In the genomic region with DNA sequence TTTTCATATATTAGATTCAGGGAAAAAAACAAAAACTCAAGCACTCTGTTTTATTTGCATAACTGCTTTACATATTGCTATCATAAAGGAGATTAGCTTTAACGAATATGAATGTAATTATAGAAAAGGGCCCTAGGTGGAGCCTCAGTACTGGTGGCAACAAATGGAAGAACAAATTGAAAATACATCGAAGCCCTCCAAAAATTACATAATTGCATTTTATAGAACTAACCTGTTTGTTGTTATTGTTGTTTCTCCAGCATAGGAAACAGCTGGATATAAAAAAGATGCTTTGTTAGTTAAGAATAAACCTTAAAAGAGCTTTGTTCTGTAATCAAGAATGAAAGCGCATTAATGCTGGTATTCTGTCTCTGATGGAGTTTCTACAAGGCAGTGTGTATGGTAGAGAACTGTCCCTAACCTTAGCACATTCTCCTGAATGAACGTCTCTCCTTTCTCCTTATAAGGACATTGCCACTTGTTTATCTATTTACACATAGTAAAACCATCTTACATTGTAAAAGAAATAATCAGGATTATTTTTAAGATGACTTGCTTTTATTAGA, we compare ENCODE assay signal across 9 cellular contexts. TPM values are rescaled to one million over a fixed set of nuclear protein-coding genes. Genes with fewer than 3 reads are reported as not detected.
DNase-seq lines count a peak whose midpoint lies in the region; ATAC-seq and TF ChIP-seq lines count a peak whose summit lies in the region.
"Had no signal": no experiment of that assay in that cellular context is flagged by ENCODE, and none has a peak within 500 bp of the region (broad histone marks: within the 10 kb centered on the region; RNA-seq: fewer than 3 reads in every experiment).

No MANE protein-coding gene starts in this region.

- WGBS in lung, 2 donors: 19 to 27% methylated on average over 4 of the region's 4 CpGs

- peak; percentile 47 for TF ChIP-seq CTCF in CD8-positive, alpha-beta T cell (IDR thresholded peaks at IDR 0.05)
- peak; percentile 13 for TF ChIP-seq CTCF in lung (IDR thresholded peaks at IDR 0.05; ENCODE audit: control extremely low read depth, extremely low read depth)

- H3K27ac ChIP-seq in CD8-positive, alpha-beta T cell (ENCODE audit: low read depth, low read length): no peak overlapping the region
- H3K27ac ChIP-seq in lung (ENCODE audit: low read depth in 1 of 2, low read length in 1 of 2): no peak overlapping the region
- H3K27ac ChIP-seq in substantia nigra (ENCODE audit: low read depth, low read length, poor library complexity, severe bottlenecking): no peak overlapping the region

- H3K27me3 ChIP-seq in CD8-positive, alpha-beta T cell (ENCODE audit: insufficient read depth, low read length): no peaks in the 10 kb centered on the region
- no peaks in the 10 kb centered on the region for H3K27me3 ChIP-seq in lung (ENCODE audit: control insufficient read depth, insufficient read depth)

- peak; percentile 31 for ATAC-seq in CD8-positive, alpha-beta T cell
- ATAC-seq in HG03432 (IDR thresholded peaks at IDR 0.05; ENCODE audit: unreplicated experiment) (peak; percentile 79), lung (ENCODE audit: insufficient read depth, low FRiP score) (peak; percentile 81)

- H3K4me1 Mint-ChIP-seq in CD8-positive, alpha-beta T cell (ENCODE audit: low read depth): peaks cover 3% of the 10 kb centered on the region

- no peak overlapping the region for H3K27ac Mint-ChIP-seq in CD8-positive, alpha-beta T cell
- H3K27ac Mint-ChIP-seq: T-cell had no signal

- no peaks in the 10 kb centered on the region for H3K9me3 ChIP-seq in CD8-positive, alpha-beta T cell (ENCODE audit: low read length)
- H3K9me3 ChIP-seq in lung (ENCODE audit: control insufficient read depth in 2 of 2, insufficient read depth in 1 of 2, low read length in 1 of 2): no peaks in the 10 kb centered on the region

- H3K4me3 Mint-ChIP-seq in CD8-positive, alpha-beta T cell: peak overlapping the region; percentile 40
- H3K4me3 Mint-ChIP-seq: T-cell had no signal

- no peaks in the 10 kb centered on the region for H3K36me3 ChIP-seq in CD8-positive, alpha-beta T cell (ENCODE audit: insufficient read depth, low read length)
- no peaks in the 10 kb centered on the region for H3K36me3 ChIP-seq in lung (ENCODE audit: control insufficient read depth in 2 of 2, insufficient read depth in 2 of 2, low read length in 2 of 2)

- no peaks in the 10 kb centered on the region for H3K4me1 ChIP-seq in CD8-positive, alpha-beta T cell (ENCODE audit: insufficient read depth, low read length)
- H3K4me1 ChIP-seq in lung (ENCODE audit: control insufficient read depth in 2 of 2, insufficient read depth in 2 of 2, low read length in 2 of 2): peaks cover 0 to 3% of the 10 kb centered on the region in 2 donors

- POLR2A ChIA-PET in CD8-positive, alpha-beta T cell (lab: Charles Lee): no interaction called here

- no peaks in the 10 kb centered on the region for H3K27me3 Mint-ChIP-seq in CD8-positive, alpha-beta T cell (ENCODE audit: low read depth)
- H3K27me3 Mint-ChIP-seq: T-cell had no signal

- intact Hi-C loops in CD8-positive, alpha-beta T cell (cut with DNase I, micrococcal nuclease): loop anchor here (1.0 to 2.0 kb wide), 5 partner anchors 101 to 298 kb away; no protein-coding TSS in a partner anchor

- DNase-seq in CD8-positive, alpha-beta T cell: no peak
- peak; percentile 3 for DNase-seq in GM19240 (ENCODE audit: insufficient read length, low spot score)
- DNase-seq in NCI-H748 treated with DMSO at 0.1 percent for 48 hours (lab: John Stamatoyannopoulos, UW): peak; percentile 63
- DNase-seq in cerebellar cortex (ENCODE audit: low spot score): peak; percentile 83
- no peak for DNase-seq in lung (ENCODE audit: low spot score)
- no peak for DNase-seq in activated CD4-positive, CD25-positive, alpha-beta regulatory T cell treated with anti-CD3 and anti-CD28 coated beads, Interleukin-2, amount 50 U/mL, for 72 hours
- DNase-seq in substantia nigra (lab: John Stamatoyannopoulos, UW): no peak
- DNase-seq: T-cell had no signal

- H3K9me3 Mint-ChIP-seq in CD8-positive, alpha-beta T cell: no peaks in the 10 kb centered on the region
- H3K9me3 Mint-ChIP-seq: T-cell had no signal

- H3K36me3 Mint-ChIP-seq in CD8-positive, alpha-beta T cell: no peaks in the 10 kb centered on the region
- H3K36me3 Mint-ChIP-seq: T-cell had no signal

- no peak overlapping the region for H3K4me3 ChIP-seq in CD8-positive, alpha-beta T cell (ENCODE audit: low read depth, low read length)
- no peak overlapping the region for H3K4me3 ChIP-seq in lung

- CTCF ChIA-PET in CD8-positive, alpha-beta T cell (lab: Charles Lee): interaction anchor here (0.7 to 1.8 kb wide), 14 partner anchors 13 to 242 kb away, joined by 3 to 9 read pairs (median 3); no protein-coding TSS in a partner anchor

RNA-seq across cellular contexts. Expression of a gene that starts 33.7 kb away (rescaled TPM):
- total RNA-seq in CD8-positive, alpha-beta T cell: not detected
- 10 to 100 TPM in 1 of 2 donors, 1 to 10 TPM in 1; 7.7 to 27.3 TPM for total RNA-seq in lung
- polyA plus RNA-seq in lung: 1 to 10 TPM; 1.6 to 2.4 TPM

Comparison
In these comparisons a context has a peak if more than half of its experiments do, and no peak if none do; other contexts are left out.
1. ATAC-seq: peak in every context shown above with its lines; median percentile 81 in lung; 79 in HG03432; 31 in CD8-positive, alpha-beta T cell.
2. DNase-seq: peak in GM19240 (single experiment), NCI-H748 treated with DMSO at 0.1 percent for 48 hours (single experiment) and cerebellar cortex (single experiment); none in CD8-positive, alpha-beta T cell (0 of 7), lung (single experiment), activated CD4-positive, CD25-positive, alpha-beta regulatory T cell treated with anti-CD3 and anti-CD28 coated beads, Interleukin-2, amount 50 U/mL, for 72 hours (single experiment) and substantia nigra (0 of 49).
3. RNA of a gene that starts 33.7 kb away (total RNA-seq): 7.7 to 27.3 TPM in lung; not detected in CD8-positive, alpha-beta T cell; every median in the first group is over 4 times any median in the second.